Comparison of ENCODE assay signal across 8 cellular contexts in the genomic region with DNA sequence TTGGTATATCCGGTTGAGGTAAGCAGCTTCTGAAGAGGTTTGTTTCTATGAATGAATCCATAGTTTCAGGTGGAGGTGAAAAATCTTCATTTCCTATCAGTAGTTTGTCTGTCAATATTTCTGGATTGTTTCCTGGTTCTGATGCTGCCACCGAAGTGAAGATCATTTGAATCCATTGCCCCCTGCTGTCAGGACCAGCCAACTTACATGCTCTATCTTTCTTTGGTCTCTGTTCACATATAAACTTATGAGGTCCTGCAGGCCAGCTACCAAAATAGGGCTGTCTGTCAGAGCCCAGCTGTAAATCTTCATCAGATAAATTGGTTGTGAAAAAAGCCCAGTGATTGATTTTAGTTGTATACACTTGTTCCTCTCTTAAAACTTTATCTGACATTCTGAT. TPM values are rescaled to one million over a fixed set of nuclear protein-coding genes. Genes with fewer than 3 reads are reported as not detected.
A peak's percentile ranks its signal among the peaks of the same experiment; 100 is the strongest.
DNase-seq lines count a peak whose midpoint lies in the region; ATAC-seq and TF ChIP-seq lines count a peak whose summit lies in the region.

No MANE protein-coding gene starts in this region.

- H3K27ac ChIP-seq in left lung (no peak overlapping the region), ascending aorta (no peak overlapping the region)

- peak; percentile 12 for TF ChIP-seq CTCF in GM20000 (IDR thresholded peaks at IDR 0.05; ENCODE audit: extremely low read depth, missing control alignments)
- TF ChIP-seq CTCF in LNCAP (IDR thresholded peaks at IDR 0.05), result peak; percentile 28; the same call in 1 of the 2 replicates
- TF ChIP-seq CTCF in left lung (IDR thresholded peaks at IDR 0.05), result no peak
- TF ChIP-seq CTCF in ascending aorta (IDR thresholded peaks at IDR 0.05), result peak in 1 of 3 experiments; percentile 9

- no peak overlapping the region for H3K4me3 ChIP-seq in left lung
- no peak overlapping the region for H3K4me3 ChIP-seq in ascending aorta

- no peaks in the 10 kb centered on the region for H3K27me3 Mint-ChIP-seq in activated T-helper 17 cell treated with anti-CD3 and anti-CD28 coated beads, Interleukin-2, amount 50 U/mL, for 72 hours

- peaks cover 2% of the 10 kb centered on the region for H3K4me1 Mint-ChIP-seq in activated T-helper 17 cell treated with anti-CD3 and anti-CD28 coated beads, Interleukin-2, amount 50 U/mL, for 72 hours

- intact Hi-C loops in left lung (cut with DNase I), result no loop called here
- intact Hi-C loops in ascending aorta (cut with DNase I), result no loop called here

- H3K9me3 ChIP-seq in left lung (no peaks in the 10 kb centered on the region), ascending aorta (no peaks in the 10 kb centered on the region)

- H3K9me3 Mint-ChIP-seq in activated T-helper 17 cell treated with anti-CD3 and anti-CD28 coated beads, Interleukin-2, amount 50 U/mL, for 72 hours, result no peaks in the 10 kb centered on the region

- peaks cover 0 to 3% of the 10 kb centered on the region in 2 donors for H3K36me3 ChIP-seq in left lung
- H3K36me3 ChIP-seq in ascending aorta, result peaks cover 0 to 2% of the 10 kb centered on the region in 2 donors

- H3K27ac Mint-ChIP-seq in activated T-helper 17 cell treated with anti-CD3 and anti-CD28 coated beads, Interleukin-2, amount 50 U/mL, for 72 hours, result peak overlapping the region; percentile 1

- H3K27me3 ChIP-seq in left lung, result no peaks in the 10 kb centered on the region
- H3K27me3 ChIP-seq in ascending aorta, result no peaks in the 10 kb centered on the region

- H3K4me1 ChIP-seq in left lung, result peaks cover 0 to 10% of the 10 kb centered on the region in 2 donors
- no peaks in the 10 kb centered on the region for H3K4me1 ChIP-seq in ascending aorta

- H3K36me3 Mint-ChIP-seq in activated T-helper 17 cell treated with anti-CD3 and anti-CD28 coated beads, Interleukin-2, amount 50 U/mL, for 72 hours (ENCODE audit: low read depth), result peaks cover 13% of the 10 kb centered on the region

- ATAC-seq in activated T-helper 17 cell treated with anti-CD3 and anti-CD28 coated beads, Interleukin-2, amount 50 U/mL, for 72 hours (replicated peaks), result peak; percentile 66
- ATAC-seq in left lung, result peak; percentile 53

- H3K4me3 Mint-ChIP-seq in activated T-helper 17 cell treated with anti-CD3 and anti-CD28 coated beads, Interleukin-2, amount 50 U/mL, for 72 hours, result no peak overlapping the region

- DNase-seq in NCI-H1105 treated with DMSO at 0.1 percent for 48 hours (lab: John Stamatoyannopoulos, UW) (peak; percentile 4), NCI-H1105 (lab: John Stamatoyannopoulos, UW) (no peak), GM20000 (ENCODE audit: low spot score) (peak; percentile 55), left lung (no peak), DMS79 (lab: John Stamatoyannopoulos, UW) (no peak), ascending aorta (ENCODE audit: low spot score in 2 of 2) (no peak)

RNA-seq across cellular contexts. Expression of a gene that starts 15.2 kb away (rescaled TPM):
- 10 to 100 TPM; 20.6 to 62.0 TPM for total RNA-seq in activated T-helper 17 cell treated with anti-CD3 and anti-CD28 coated beads, Interleukin-2, amount 50 U/mL, for 72 hours
- 10 to 100 TPM; 12.4 to 13.4 TPM for total RNA-seq in left lung
- 27.2 TPM for total RNA-seq in ascending aorta

Comparison
In these comparisons a context has a peak if more than half of its experiments do, and no peak if none do; other contexts are left out.
1. DNase-seq: peak in NCI-H1105 treated with DMSO at 0.1 percent for 48 hours (single experiment) and GM20000 (single experiment); none in NCI-H1105 (single experiment), left lung (0 of 2), DMS79 (single experiment) and ascending aorta (0 of 2).
2. CTCF ChIP-seq: peak in GM20000 (single experiment) and LNCAP (single experiment); none in left lung (0 of 2).